Comparison of ENCODE assay signal across 1 cellular context in genomic region chr7:142964502-142965246, GRCh38.
TF ChIP-seq lines count a peak whose summit lies in the region.

No MANE protein-coding gene starts in this region.

TF ChIP-seq in K562, 482 proteins besides CTCF, POLR2A, EP300 and RAD21 (continued from another document and continues in another):
- no peak for TF ChIP-seq KDM2B (CRISPR knock-in tag; IDR thresholded peaks at IDR 0.05)
- TF ChIP-seq SMARCA4 (IDR thresholded peaks at IDR 0.05): peak; percentile 94
- no peak for TF ChIP-seq SNIP1 (IDR thresholded peaks at IDR 0.05; ENCODE audit: low read depth)
- TF ChIP-seq ELF1 (tag; IDR thresholded peaks at IDR 0.05): no peak
- TF ChIP-seq ZNF551 (CRISPR knock-in tag; IDR thresholded peaks at IDR 0.05): no peak
- no peak for TF ChIP-seq ETS2 (tag; IDR thresholded peaks at IDR 0.05; ENCODE audit: borderline replicate concordance, poor library complexity, severe bottlenecking)
- no peak for TF ChIP-seq NCOA6 (IDR thresholded peaks at IDR 0.05)
- TF ChIP-seq SRF (CRISPR knock-in tag; IDR thresholded peaks at IDR 0.05): no peak
- no peak for TF ChIP-seq USF1 (CRISPR knock-in tag; IDR thresholded peaks at IDR 0.05)
- no peak for TF ChIP-seq GTF2E2 (tag; IDR thresholded peaks at IDR 0.05)
- TF ChIP-seq, protein P1, sequence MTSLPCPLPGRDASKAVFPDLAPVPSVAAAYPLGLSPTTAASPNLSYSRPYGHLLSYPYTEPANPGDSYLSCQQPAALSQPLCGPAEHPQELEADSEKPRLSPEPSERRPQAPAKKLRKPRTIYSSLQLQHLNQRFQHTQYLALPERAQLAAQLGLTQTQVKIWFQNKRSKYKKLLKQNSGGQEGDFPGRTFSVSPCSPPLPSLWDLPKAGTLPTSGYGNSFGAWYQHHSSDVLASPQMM (CRISPR knock-in tag; IDR thresholded peaks at IDR 0.05): no peak
- TF ChIP-seq ZNF217 (CRISPR knock-in tag; IDR thresholded peaks at IDR 0.05): no peak
- no peak for TF ChIP-seq PHB2 (IDR thresholded peaks at IDR 0.05; ENCODE audit: low read depth)
- no peak for TF ChIP-seq TCF7L2 (IDR thresholded peaks at IDR 0.05; ENCODE audit: low read depth, low read length)
- peak in 1 of 2 experiments; percentile 63; a peak in 2 of 4 replicates for TF ChIP-seq ZNF318 (IDR thresholded peaks at IDR 0.05; ENCODE audit: borderline replicate concordance in 1 of 2, low read depth in 1 of 2)
- peak; percentile 49 for TF ChIP-seq NEUROD1 (IDR thresholded peaks at IDR 0.05; ENCODE audit: borderline replicate concordance, low read depth, low read length, partially characterized antibody)
- no peak for TF ChIP-seq SNAPC5 (CRISPR knock-in tag; IDR thresholded peaks at IDR 0.05)
- TF ChIP-seq RBM15 (IDR thresholded peaks at IDR 0.05; ENCODE audit: insufficient read depth, low read length): no peak
- TF ChIP-seq, protein P2, sequence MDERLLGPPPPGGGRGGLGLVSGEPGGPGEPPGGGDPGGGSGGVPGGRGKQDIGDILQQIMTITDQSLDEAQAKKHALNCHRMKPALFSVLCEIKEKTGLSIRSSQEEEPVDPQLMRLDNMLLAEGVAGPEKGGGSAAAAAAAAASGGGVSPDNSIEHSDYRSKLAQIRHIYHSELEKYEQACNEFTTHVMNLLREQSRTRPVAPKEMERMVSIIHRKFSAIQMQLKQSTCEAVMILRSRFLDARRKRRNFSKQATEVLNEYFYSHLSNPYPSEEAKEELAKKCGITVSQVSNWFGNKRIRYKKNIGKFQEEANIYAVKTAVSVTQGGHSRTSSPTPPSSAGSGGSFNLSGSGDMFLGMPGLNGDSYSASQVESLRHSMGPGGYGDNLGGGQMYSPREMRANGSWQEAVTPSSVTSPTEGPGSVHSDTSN (CRISPR knock-in tag; IDR thresholded peaks at IDR 0.05; ENCODE audit: low read depth): no peak
- TF ChIP-seq, protein P2 (tag; conservative IDR thresholded peaks at IDR 0.05; ENCODE audit: low read depth): peak; percentile 51; the same call in 1 of the 2 replicates
- TF ChIP-seq SMARCB1 (IDR thresholded peaks at IDR 0.05; ENCODE audit: insufficient read length, low read depth): no peak
- peak; percentile 81; the same call in 1 of the 2 replicates for TF ChIP-seq EHMT2 (IDR thresholded peaks at IDR 0.05)
- TF ChIP-seq NCOA2 (IDR thresholded peaks at IDR 0.05; ENCODE audit: partially characterized antibody in 2 of 2): no peak
- no peak for TF ChIP-seq KAT2B (IDR thresholded peaks at IDR 0.05; ENCODE audit: low read depth, low read length)
- TF ChIP-seq ZNF780A (CRISPR knock-in tag; IDR thresholded peaks at IDR 0.05): no peak
- TF ChIP-seq TRIM24 (IDR thresholded peaks at IDR 0.05): peak in 1 of 2 experiments; percentile 63; a peak in 1 of 4 replicates
- TF ChIP-seq CHD4 (IDR thresholded peaks at IDR 0.05; ENCODE audit: insufficient read depth, insufficient replicate concordance, low read depth, low read length, poor library complexity, severe bottlenecking): no peak
- no peak for TF ChIP-seq FOXJ3 (CRISPR knock-in tag; IDR thresholded peaks at IDR 0.05)
- TF ChIP-seq HMGN3 (IDR thresholded peaks at IDR 0.05; ENCODE audit: borderline replicate concordance, extremely low read depth, insufficient read length, low read depth, low read length): no peak
- peak; percentile 22; the same call in 1 of the 2 replicates for TF ChIP-seq NFIC (IDR thresholded peaks at IDR 0.05)
- no peak for TF ChIP-seq NFIX (CRISPR knock-in tag; IDR thresholded peaks at IDR 0.05; ENCODE audit: low read depth)
- TF ChIP-seq JUND (IDR thresholded peaks at IDR 0.05; ENCODE audit: borderline replicate concordance, low read depth, low read length): peak; percentile 100
- TF ChIP-seq JUND (tag; IDR thresholded peaks at IDR 0.05; ENCODE audit: borderline replicate concordance, low read depth, low read length): peak; percentile 100
- TF ChIP-seq, protein P3, sequence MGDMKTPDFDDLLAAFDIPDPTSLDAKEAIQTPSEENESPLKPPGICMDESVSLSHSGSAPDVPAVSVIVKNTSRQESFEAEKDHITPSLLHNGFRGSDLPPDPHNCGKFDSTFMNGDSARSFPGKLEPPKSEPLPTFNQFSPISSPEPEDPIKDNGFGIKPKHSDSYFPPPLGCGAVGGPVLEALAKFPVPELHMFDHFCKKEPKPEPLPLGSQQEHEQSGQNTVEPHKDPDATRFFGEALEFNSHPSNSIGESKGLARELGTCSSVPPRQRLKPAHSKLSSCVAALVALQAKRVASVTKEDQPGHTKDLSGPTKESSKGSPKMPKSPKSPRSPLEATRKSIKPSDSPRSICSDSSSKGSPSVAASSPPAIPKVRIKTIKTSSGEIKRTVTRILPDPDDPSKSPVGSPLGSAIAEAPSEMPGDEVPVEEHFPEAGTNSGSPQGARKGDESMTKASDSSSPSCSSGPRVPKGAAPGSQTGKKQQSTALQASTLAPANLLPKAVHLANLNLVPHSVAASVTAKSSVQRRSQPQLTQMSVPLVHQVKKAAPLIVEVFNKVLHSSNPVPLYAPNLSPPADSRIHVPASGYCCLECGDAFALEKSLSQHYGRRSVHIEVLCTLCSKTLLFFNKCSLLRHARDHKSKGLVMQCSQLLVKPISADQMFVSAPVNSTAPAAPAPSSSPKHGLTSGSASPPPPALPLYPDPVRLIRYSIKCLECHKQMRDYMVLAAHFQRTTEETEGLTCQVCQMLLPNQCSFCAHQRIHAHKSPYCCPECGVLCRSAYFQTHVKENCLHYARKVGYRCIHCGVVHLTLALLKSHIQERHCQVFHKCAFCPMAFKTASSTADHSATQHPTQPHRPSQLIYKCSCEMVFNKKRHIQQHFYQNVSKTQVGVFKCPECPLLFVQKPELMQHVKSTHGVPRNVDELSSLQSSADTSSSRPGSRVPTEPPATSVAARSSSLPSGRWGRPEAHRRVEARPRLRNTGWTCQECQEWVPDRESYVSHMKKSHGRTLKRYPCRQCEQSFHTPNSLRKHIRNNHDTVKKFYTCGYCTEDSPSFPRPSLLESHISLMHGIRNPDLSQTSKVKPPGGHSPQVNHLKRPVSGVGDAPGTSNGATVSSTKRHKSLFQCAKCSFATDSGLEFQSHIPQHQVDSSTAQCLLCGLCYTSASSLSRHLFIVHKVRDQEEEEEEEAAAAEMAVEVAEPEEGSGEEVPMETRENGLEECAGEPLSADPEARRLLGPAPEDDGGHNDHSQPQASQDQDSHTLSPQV (IDR thresholded peaks at IDR 0.05): no peak
- peak; percentile 92 for TF ChIP-seq DPF2 (IDR thresholded peaks at IDR 0.05)
- TF ChIP-seq FOXM1 (IDR thresholded peaks at IDR 0.05; ENCODE audit: low read depth): no peak
- 0 out of 2 replicates have a peak, but pooled peaks have one; percentile 66 for TF ChIP-seq FOXM1 (CRISPR knock-in tag; IDR thresholded peaks at IDR 0.05; ENCODE audit: low read depth)
- TF ChIP-seq, protein P4, sequence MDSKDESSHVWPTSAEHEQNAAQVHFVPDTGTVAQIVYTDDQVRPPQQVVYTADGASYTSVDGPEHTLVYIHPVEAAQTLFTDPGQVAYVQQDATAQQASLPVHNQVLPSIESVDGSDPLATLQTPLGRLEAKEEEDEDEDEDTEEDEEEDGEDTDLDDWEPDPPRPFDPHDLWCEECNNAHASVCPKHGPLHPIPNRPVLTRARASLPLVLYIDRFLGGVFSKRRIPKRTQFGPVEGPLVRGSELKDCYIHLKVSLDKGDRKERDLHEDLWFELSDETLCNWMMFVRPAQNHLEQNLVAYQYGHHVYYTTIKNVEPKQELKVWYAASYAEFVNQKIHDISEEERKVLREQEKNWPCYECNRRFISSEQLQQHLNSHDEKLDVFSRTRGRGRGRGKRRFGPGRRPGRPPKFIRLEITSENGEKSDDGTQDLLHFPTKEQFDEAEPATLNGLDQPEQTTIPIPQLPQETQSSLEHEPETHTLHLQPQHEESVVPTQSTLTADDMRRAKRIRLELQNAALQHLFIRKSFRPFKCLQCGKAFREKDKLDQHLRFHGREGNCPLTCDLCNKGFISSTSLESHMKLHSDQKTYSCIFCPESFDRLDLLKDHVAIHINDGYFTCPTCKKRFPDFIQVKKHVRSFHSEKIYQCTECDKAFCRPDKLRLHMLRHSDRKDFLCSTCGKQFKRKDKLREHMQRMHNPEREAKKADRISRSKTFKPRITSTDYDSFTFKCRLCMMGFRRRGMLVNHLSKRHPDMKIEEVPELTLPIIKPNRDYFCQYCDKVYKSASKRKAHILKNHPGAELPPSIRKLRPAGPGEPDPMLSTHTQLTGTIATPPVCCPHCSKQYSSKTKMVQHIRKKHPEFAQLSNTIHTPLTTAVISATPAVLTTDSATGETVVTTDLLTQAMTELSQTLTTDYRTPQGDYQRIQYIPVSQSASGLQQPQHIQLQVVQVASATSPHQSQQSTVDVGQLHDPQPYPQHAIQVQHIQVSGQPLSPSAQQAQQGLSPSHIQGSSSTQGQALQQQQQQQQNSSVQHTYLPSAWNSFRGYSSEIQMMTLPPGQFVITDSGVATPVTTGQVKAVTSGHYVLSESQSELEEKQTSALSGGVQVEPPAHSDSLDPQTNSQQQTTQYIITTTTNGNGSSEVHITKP (IDR thresholded peaks at IDR 0.05; ENCODE audit: partially characterized antibody): no peak
- no peak for TF ChIP-seq HNRNPLL (IDR thresholded peaks at IDR 0.05; ENCODE audit: low read depth, low read length, poor library complexity, severe bottlenecking)
- TF ChIP-seq, protein P5, sequence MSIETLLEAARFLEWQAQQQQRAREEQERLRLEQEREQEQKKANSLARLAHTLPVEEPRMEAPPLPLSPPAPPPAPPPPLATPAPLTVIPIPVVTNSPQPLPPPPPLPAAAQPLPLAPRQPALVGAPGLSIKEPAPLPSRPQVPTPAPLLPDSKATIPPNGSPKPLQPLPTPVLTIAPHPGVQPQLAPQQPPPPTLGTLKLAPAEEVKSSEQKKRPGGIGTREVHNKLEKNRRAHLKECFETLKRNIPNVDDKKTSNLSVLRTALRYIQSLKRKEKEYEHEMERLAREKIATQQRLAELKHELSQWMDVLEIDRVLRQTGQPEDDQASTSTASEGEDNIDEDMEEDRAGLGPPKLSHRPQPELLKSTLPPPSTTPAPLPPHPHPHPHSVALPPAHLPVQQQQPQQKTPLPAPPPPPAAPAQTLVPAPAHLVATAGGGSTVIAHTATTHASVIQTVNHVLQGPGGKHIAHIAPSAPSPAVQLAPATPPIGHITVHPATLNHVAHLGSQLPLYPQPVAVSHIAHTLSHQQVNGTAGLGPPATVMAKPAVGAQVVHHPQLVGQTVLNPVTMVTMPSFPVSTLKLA (conservative IDR thresholded peaks at IDR 0.05): peak in 1 of 2 experiments; percentile 41; a peak in 1 of 4 replicates
